10 cellular contexts compared by ENCODE assay signal in the genomic region with DNA sequence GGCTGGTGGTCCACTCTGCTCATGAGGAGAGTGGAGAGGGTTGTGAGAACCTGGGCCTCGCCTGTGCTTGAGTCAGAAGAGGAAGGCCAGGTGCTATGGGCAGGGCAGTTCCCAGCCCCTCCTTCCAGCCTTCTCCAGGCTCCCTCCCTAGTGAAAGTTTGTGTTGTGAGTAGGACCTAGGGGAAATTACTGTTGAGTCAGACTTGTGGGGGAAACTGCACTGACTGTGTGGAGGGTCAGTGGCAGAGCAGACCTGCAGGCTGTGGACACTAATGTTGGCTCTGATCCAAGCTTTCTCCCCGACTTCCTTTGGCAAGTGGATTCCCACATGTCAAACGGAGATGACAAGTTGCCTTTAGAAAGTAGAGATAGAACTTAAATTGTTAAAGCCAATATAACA.
DNase-seq lines count a peak whose midpoint lies in the region; FAIRE-seq and TF ChIP-seq lines count a peak whose summit lies in the region.
"Had no signal": no experiment of that assay in that cellular context is flagged by ENCODE, and none has a peak within 500 bp of the region (broad histone marks: within the 10 kb centered on the region; RNA-seq: fewer than 3 reads in every experiment).

No MANE protein-coding gene starts in this region.

- no peak overlapping the region for H3K4me3 Mint-ChIP-seq in H9

- peak overlapping the region; percentile 47; the same call in 1 of the 2 replicates for H2BK5ac ChIP-seq in H1 (ENCODE audit: low read depth, low read length)
- no peak overlapping the region for H2BK5ac ChIP-seq in H9 (ENCODE audit: insufficient read length, low read length)

- no peaks in the 10 kb centered on the region for H3K27me3 Mint-ChIP-seq in H9 (ENCODE audit: low read depth)

- peak overlapping the region in 1 of 3 experiments; percentile 83; a peak in 3 of 7 replicates for H3K27ac Mint-ChIP-seq in H9

- peaks cover 28 to 32% of the 10 kb centered on the region in 2 experiments for H3K4me1 Mint-ChIP-seq in H9

- no peak overlapping the region for H2BK15ac ChIP-seq in H1 (ENCODE audit: low read length)
- H2BK15ac ChIP-seq in H9 (ENCODE audit: low read depth, low read length), result no peak overlapping the region

- H4K20me1 ChIP-seq in PC-9 (ENCODE audit: insufficient read depth) (no peaks in the 10 kb centered on the region), H1 (replicated peaks in 1 of 2; ENCODE audit: control insufficient read depth in 1 of 2, insufficient read depth in 2 of 2, low read length in 2 of 2) (no peaks in the 10 kb centered on the region), H9 (ENCODE audit: control insufficient read depth, insufficient read depth, insufficient read length) (no peaks in the 10 kb centered on the region)

- no peak for FAIRE-seq in H1 (lab: Jason Lieb, UNC)

- H3K27ac ChIP-seq in PC-9 (peak overlapping the region; percentile 78), H1 (ENCODE audit: low read depth, low read length) (no peak overlapping the region), mucosa of rectum (ENCODE audit: low read depth in 2 of 2, low read length in 2 of 2) (peak overlapping the region; percentile 67 to 95), coronary artery (peak overlapping the region in 1 of 2 donors; percentile 17), H9 (ENCODE audit: insufficient read length, low read depth, low read length) (no peak overlapping the region)

- H2AK5ac ChIP-seq in H1 (ENCODE audit: low read depth, low read length) (no peak overlapping the region), H9 (ENCODE audit: insufficient read length, low read length) (no peak overlapping the region)

- no peak overlapping the region for H3T11ph ChIP-seq in H9 (ENCODE audit: low read length)

- TF ChIP-seq RAD21 in H1 (IDR thresholded peaks at IDR 0.05 in 1 of 2, conservative IDR thresholded peaks at IDR 0.05 in 1 of 2; ENCODE audit: low read depth in 2 of 2, low read length in 2 of 2), result no peak

- no peak overlapping the region for H3K23ac ChIP-seq in H1 (ENCODE audit: insufficient read length)
- no peak overlapping the region for H3K23ac ChIP-seq in H9 (ENCODE audit: insufficient read length, low read depth, low read length)

- H3F3A ChIP-seq in PC-9 (ENCODE audit: insufficient read depth, low read depth), result peaks cover 31% of the 10 kb centered on the region

- H3K9ac ChIP-seq in H1 (replicated peaks in 1 of 4; ENCODE audit: extremely low read depth in 1 of 4, low read depth in 3 of 4, low read length in 3 of 4) (no peak overlapping the region), mucosa of rectum (ENCODE audit: low read depth in 1 of 2, low read length in 2 of 2) (peak overlapping the region in 1 of 2 donors; percentile 75), H9 (ENCODE audit: extremely low read depth, insufficient read length, low read length) (no peak overlapping the region)

- 0 out of 2 replicates have a peak overlapping the region, but pooled peaks have one; percentile 6 for H2BK12ac ChIP-seq in H1 (ENCODE audit: low read depth, low read length)
- H2BK12ac ChIP-seq in H9 (ENCODE audit: insufficient read length, low read depth, low read length), result no peak overlapping the region

- H2BK20ac ChIP-seq in H1 (ENCODE audit: low read length) (0 out of 2 replicates have a peak overlapping the region, but pooled peaks have one; percentile 40), H9 (ENCODE audit: low read depth, low read length, poor library complexity, severe bottlenecking) (no peak overlapping the region)

- H2AFZ ChIP-seq in PC-9 (no peak overlapping the region), H1 (ENCODE audit: low read length) (no peak overlapping the region), H9 (ENCODE audit: low read length) (no peak overlapping the region)

- H2BK120ac ChIP-seq in H1 (replicated peaks; ENCODE audit: low read depth, low read length), result no peak overlapping the region
- H2BK120ac ChIP-seq in H9 (ENCODE audit: low read depth, low read length, poor library complexity, severe bottlenecking), result no peak overlapping the region

- no peaks in the 10 kb centered on the region for H3K27me3 ChIP-seq in PC-9 (ENCODE audit: insufficient read depth, low read depth)
- no peaks in the 10 kb centered on the region for H3K27me3 ChIP-seq in H1 (replicated peaks in 1 of 4; ENCODE audit: control insufficient read depth in 3 of 4, extremely low read depth in 1 of 4, insufficient read depth in 3 of 4, low read length in 3 of 4)
- no peaks in the 10 kb centered on the region for H3K27me3 ChIP-seq in mucosa of rectum (ENCODE audit: control insufficient read depth in 2 of 2, insufficient read depth in 2 of 2, low read length in 2 of 2)
- no peaks in the 10 kb centered on the region for H3K27me3 ChIP-seq in H9 (ENCODE audit: insufficient read depth, low read length)
- H3K27me3 ChIP-seq: tibial nerve had no signal

- no peaks in the 10 kb centered on the region for H3K23me2 ChIP-seq in H1 (ENCODE audit: low read depth, low read length)
- H3K23me2 ChIP-seq in H9 (ENCODE audit: insufficient read length, low read depth, low read length, poor library complexity, severe bottlenecking), result no peaks in the 10 kb centered on the region

- H3K79me1 ChIP-seq in H1 (ENCODE audit: low read depth, low read length), result peaks cover 8% of the 10 kb centered on the region
- H3K79me1 ChIP-seq in H9 (ENCODE audit: insufficient read depth, low read depth, low read length, poor library complexity, severe bottlenecking), result no peaks in the 10 kb centered on the region

- H3K4ac ChIP-seq in H1 (replicated peaks; ENCODE audit: insufficient read length, low read depth, low read length), result no peak overlapping the region
- no peak overlapping the region for H3K4ac ChIP-seq in H9 (ENCODE audit: low read depth, low read length)

- H3K9me3 ChIP-seq in PC-9 (ENCODE audit: insufficient read depth, low read depth) (no peaks in the 10 kb centered on the region), H1 (ENCODE audit: insufficient read depth in 2 of 2, low read depth in 1 of 2, low read length in 1 of 2) (no peaks in the 10 kb centered on the region), mucosa of rectum (ENCODE audit: control insufficient read depth in 2 of 2, low read length in 2 of 2) (no peaks in the 10 kb centered on the region), H9 (ENCODE audit: control insufficient read depth, low read depth, low read length) (no peaks in the 10 kb centered on the region)
- H3K9me3 ChIP-seq: tibial nerve had no signal

- H3K9me2 ChIP-seq in PC-9 (ENCODE audit: insufficient read depth), result no peaks in the 10 kb centered on the region

- peaks cover 0 to 5% (median 0%) of the 10 kb centered on the region in 3 experiments; a peak in 3 of 7 replicates for H3K36me3 Mint-ChIP-seq in H9 (ENCODE audit: insufficient read depth in 1 of 3, low read depth in 3 of 3)

- BruUV-seq in PC-9 (replicated peaks; lab: Mats Ljungman, UMichigan), result no TSS peak

- no peaks in the 10 kb centered on the region for H3K36me3 ChIP-seq in PC-9 (ENCODE audit: low read depth)
- H3K36me3 ChIP-seq in H1 (ENCODE audit: control insufficient read depth in 2 of 4, insufficient read depth in 4 of 4, low read length in 3 of 4), result no peaks in the 10 kb centered on the region
- no peaks in the 10 kb centered on the region for H3K36me3 ChIP-seq in mucosa of rectum (ENCODE audit: control insufficient read depth in 2 of 2, insufficient read depth in 2 of 2, low read length in 2 of 2)
- H3K36me3 ChIP-seq: tibial nerve had no signal

- H3K4me3 ChIP-seq in PC-9 (no peak overlapping the region), H1 (ENCODE audit: extremely low read depth in 1 of 4, insufficient read depth in 2 of 4, low read depth in 3 of 4, low read length in 4 of 4) (no peak overlapping the region), mucosa of rectum (ENCODE audit: low read length in 2 of 2) (no peak overlapping the region), coronary artery (no peak overlapping the region)
- H3K4me3 ChIP-seq: tibial nerve had no signal

- H3K4me2 ChIP-seq in PC-9, result peak overlapping the region; percentile 43
- H3K4me2 ChIP-seq in H1 (ENCODE audit: insufficient read depth in 1 of 2, low read depth in 2 of 2, low read length in 2 of 2), result no peak overlapping the region
- no peak overlapping the region for H3K4me2 ChIP-seq in H9 (ENCODE audit: insufficient read depth, insufficient read length, low read length)

- CTCF ChIA-PET in PC-9 (lab: Charles Lee) (interaction anchor here (0.6 kb wide), 1 partner anchor 154 kb away, joined by 8 read pairs; no protein-coding TSS in a partner anchor), H1 (lab: Charles Lee; ENCODE audit: partially characterized antibody) (interaction anchor here (0.6 to 26.2 kb wide), 9 partner anchors 9 to 291 kb away, joined by 3 to 632 read pairs (median 15); a partner anchor contains a TSS)

- intact Hi-C loops in PC-9 (cut with micrococcal nuclease; ENCODE audit: unreplicated experiment), result loop anchor here (10.0 kb wide), 1 partner anchor 128 kb away; no protein-coding TSS in a partner anchor

- no peak for TF ChIP-seq POLR2A in H1 (IDR thresholded peaks at IDR 0.05; ENCODE audit: control extremely low read depth in 1 of 2, low read depth in 2 of 2, low read length in 2 of 2)

- H3K4me1 ChIP-seq in PC-9 (replicated peaks; ENCODE audit: insufficient read depth), result peaks cover 48% of the 10 kb centered on the region
- peaks cover 0 to 3% (median 2%) of the 10 kb centered on the region in 4 experiments; a peak in 4 of 7 replicates for H3K4me1 ChIP-seq in H1 (replicated peaks in 1 of 4; ENCODE audit: control insufficient read depth in 3 of 4, insufficient read depth in 4 of 4, low read length in 3 of 4)
- peaks cover 58 to 74% of the 10 kb centered on the region in 2 donors for H3K4me1 ChIP-seq in mucosa of rectum (ENCODE audit: control insufficient read depth in 2 of 2, insufficient read depth in 2 of 2, low read length in 2 of 2)
- H3K4me1 ChIP-seq in H9 (ENCODE audit: insufficient read depth, low read length), result no peaks in the 10 kb centered on the region

- POLR2A ChIA-PET in PC-9 (lab: Charles Lee; ENCODE audit: unreplicated experiment) (no interaction called here), H1 (lab: Charles Lee; ENCODE audit: partially characterized antibody) (no interaction called here)

- H3K14ac ChIP-seq in H1 (ENCODE audit: insufficient read length) (no peak overlapping the region), H9 (ENCODE audit: insufficient read depth, low read length) (no peak overlapping the region)

- TF ChIP-seq CTCF in PC-9 (conservative IDR thresholded peaks at IDR 0.05) (no peak), H1 (IDR thresholded peaks at IDR 0.05; ENCODE audit: control extremely low read depth in 1 of 3, insufficient read depth in 1 of 3, low read depth in 1 of 3, low read length in 3 of 3) (no peak), coronary artery (IDR thresholded peaks at IDR 0.05) (no peak), H9 (conservative IDR thresholded peaks at IDR 0.05) (no peak)

- DNase-seq in EH (ENCODE audit: low read depth), result peak; percentile 52
- peak; percentile 54 to 88 for DNase-seq in PC-9
- no peak for DNase-seq in H1 (ENCODE audit: low read depth in 1 of 2, low spot score in 2 of 2)
- DNase-seq in coronary artery (ENCODE audit: low spot score), result no peak
- DNase-seq in H9, result no peak
- DNase-seq in AG20443 (ENCODE audit: low spot score), result no peak
- DNase-seq in activated CD4-positive, alpha-beta T cell treated with anti-CD3 and anti-CD28 coated beads, Interleukin-2, amount 50 U/mL, for 48 hours, result no peak
- DNase-seq: occipital lobe had no signal

- H4K8ac ChIP-seq in H1 (ENCODE audit: extremely low read depth, insufficient read depth, low read length) (no peak overlapping the region), H9 (replicated peaks; ENCODE audit: insufficient read length, low read depth, low read length) (no peak overlapping the region)

- no peaks in the 10 kb centered on the region for H3K9me3 Mint-ChIP-seq in H9

- H3K79me2 ChIP-seq in PC-9 (ENCODE audit: low read depth) (peaks cover 13% of the 10 kb centered on the region), H1 (ENCODE audit: control insufficient read depth in 1 of 2, insufficient read depth in 2 of 2, low read length in 2 of 2) (peaks cover under 1 to 7% of the 10 kb centered on the region in 2 experiments; a peak in 3 of 4 replicates), H9 (ENCODE audit: insufficient read depth, low read length) (no peaks in the 10 kb centered on the region)

- H3K56ac ChIP-seq in H1 (replicated peaks; ENCODE audit: insufficient read length, low read depth, low read length) (no peak overlapping the region), H9 (ENCODE audit: insufficient read length, low read depth, low read length) (no peak overlapping the region)

- H3K18ac ChIP-seq in H1 (ENCODE audit: extremely low read depth, low read length) (no peak overlapping the region), H9 (ENCODE audit: insufficient read length, low read depth, low read length) (no peak overlapping the region)

- H4K91ac ChIP-seq in H1 (replicated peaks; ENCODE audit: insufficient read length, low read length) (no peak overlapping the region), H9 (ENCODE audit: insufficient read length, low read depth, low read length) (no peak overlapping the region)

- no peak for TF ChIP-seq EP300 in H1 (IDR thresholded peaks at IDR 0.05; ENCODE audit: borderline replicate concordance in 1 of 2, low read depth in 2 of 2, low read length in 2 of 2)

- 75% methylated on average over 3 of the region's 3 CpGs; no CpG with 5 or more reads in 1 of the 2 experiments for WGBS in H1 (ENCODE audit: extremely low coverage in 1 of 2, insufficient coverage in 1 of 2, insufficient read length in 1 of 2, insufficient replicate concordance in 2 of 2, low coverage in 1 of 2, low lambda C conversion rate in 2 of 2, missing lambda C conversion rate in 1 of 2), 2 experiments
- no CpG with 5 or more reads among the region's 3 CpGs for WGBS in H9 (ENCODE audit: extremely low coverage, insufficient read length, low lambda C conversion rate)

- H4K5ac ChIP-seq in H1 (ENCODE audit: insufficient read length, low read depth, low read length) (no peak overlapping the region), H9 (ENCODE audit: insufficient read length, low read depth, low read length) (no peak overlapping the region)

Comparison
In these comparisons a context has a peak if more than half of its experiments do, and no peak if none do; other contexts are left out.
1. DNase-seq: peak in EH (single experiment) and PC-9 (2 of 2); none in H1 (0 of 2), coronary artery (single experiment), H9 (single experiment), AG20443 (single experiment) and activated CD4-positive, alpha-beta T cell treated with anti-CD3 and anti-CD28 coated beads, Interleukin-2, amount 50 U/mL, for 48 hours (0 of 2).
2. H3K27ac ChIP-seq: peak in PC-9 (single experiment) and mucosa of rectum (2 of 2); none in H1 (single experiment) and H9 (single experiment).